ENCODE assay signal across 1 cellular context in the genomic region with DNA sequence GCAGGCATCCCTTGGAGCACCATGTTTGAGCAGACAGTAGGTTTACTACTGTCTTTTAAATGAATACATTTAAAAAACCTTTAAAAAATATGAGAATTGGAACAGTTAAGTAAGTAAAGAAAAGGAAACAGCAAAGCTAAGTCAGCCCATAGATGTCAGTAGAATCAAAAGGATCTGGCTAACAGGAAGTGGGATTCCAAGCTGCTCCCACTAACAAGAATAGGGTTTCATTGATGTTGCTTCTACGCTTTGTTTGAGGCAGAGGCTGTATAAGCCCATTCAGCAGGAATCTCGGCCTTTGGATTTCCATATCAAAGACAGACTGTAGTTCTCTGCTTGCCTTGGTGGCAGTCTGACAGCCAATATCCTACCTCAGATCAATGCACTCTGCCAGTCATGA.
TF ChIP-seq lines count a peak whose summit lies in the region.

No MANE protein-coding gene starts in this region.

TF ChIP-seq in GM23338, 12 proteins besides CTCF, POLR2A, EP300 and RAD21 (continued from another document):
- TF ChIP-seq, protein P1, sequence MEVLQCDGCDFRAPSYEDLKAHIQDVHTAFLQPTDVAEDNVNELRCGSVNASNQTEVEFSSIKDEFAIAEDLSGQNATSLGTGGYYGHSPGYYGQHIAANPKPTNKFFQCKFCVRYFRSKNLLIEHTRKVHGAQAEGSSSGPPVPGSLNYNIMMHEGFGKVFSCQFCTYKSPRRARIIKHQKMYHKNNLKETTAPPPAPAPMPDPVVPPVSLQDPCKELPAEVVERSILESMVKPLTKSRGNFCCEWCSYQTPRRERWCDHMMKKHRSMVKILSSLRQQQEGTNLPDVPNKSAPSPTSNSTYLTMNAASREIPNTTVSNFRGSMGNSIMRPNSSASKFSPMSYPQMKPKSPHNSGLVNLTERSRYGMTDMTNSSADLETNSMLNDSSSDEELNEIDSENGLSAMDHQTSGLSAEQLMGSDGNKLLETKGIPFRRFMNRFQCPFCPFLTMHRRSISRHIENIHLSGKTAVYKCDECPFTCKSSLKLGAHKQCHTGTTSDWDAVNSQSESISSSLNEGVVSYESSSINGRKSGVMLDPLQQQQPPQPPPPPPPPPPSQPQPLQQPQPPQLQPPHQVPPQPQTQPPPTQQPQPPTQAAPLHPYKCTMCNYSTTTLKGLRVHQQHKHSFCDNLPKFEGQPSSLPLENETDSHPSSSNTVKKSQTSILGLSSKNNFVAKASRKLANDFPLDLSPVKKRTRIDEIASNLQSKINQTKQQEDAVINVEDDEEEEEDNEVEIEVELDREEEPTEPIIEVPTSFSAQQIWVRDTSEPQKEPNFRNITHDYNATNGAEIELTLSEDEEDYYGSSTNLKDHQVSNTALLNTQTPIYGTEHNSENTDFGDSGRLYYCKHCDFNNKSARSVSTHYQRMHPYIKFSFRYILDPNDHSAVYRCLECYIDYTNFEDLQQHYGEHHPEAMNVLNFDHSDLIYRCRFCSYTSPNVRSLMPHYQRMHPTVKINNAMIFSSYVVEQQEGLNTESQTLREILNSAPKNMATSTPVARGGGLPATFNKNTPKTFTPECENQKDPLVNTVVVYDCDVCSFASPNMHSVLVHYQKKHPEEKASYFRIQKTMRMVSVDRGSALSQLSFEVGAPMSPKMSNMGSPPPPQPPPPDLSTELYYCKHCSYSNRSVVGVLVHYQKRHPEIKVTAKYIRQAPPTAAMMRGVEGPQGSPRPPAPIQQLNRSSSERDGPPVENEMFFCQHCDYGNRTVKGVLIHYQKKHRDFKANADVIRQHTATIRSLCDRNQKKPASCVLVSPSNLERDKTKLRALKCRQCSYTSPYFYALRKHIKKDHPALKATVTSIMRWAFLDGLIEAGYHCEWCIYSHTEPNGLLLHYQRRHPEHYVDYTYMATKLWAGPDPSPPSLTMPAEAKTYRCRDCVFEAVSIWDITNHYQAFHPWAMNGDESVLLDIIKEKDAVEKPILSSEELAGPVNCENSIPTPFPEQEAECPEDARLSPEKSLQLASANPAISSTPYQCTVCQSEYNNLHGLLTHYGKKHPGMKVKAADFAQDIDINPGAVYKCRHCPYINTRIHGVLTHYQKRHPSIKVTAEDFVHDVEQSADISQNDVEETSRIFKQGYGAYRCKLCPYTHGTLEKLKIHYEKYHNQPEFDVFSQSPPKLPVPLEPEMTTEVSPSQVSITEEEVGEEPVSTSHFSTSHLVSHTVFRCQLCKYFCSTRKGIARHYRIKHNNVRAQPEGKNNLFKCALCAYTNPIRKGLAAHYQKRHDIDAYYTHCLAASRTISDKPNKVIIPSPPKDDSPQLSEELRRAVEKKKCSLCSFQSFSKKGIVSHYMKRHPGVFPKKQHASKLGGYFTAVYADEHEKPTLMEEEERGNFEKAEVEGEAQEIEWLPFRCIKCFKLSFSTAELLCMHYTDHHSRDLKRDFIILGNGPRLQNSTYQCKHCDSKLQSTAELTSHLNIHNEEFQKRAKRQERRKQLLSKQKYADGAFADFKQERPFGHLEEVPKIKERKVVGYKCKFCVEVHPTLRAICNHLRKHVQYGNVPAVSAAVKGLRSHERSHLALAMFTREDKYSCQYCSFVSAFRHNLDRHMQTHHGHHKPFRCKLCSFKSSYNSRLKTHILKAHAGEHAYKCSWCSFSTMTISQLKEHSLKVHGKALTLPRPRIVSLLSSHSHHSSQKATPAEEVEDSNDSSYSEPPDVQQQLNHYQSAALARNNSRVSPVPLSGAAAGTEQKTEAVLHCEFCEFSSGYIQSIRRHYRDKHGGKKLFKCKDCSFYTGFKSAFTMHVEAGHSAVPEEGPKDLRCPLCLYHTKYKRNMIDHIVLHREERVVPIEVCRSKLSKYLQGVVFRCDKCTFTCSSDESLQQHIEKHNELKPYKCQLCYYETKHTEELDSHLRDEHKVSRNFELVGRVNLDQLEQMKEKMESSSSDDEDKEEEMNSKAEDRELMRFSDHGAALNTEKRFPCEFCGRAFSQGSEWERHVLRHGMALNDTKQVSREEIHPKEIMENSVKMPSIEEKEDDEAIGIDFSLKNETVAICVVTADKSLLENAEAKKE (CRISPR knock-in tag; IDR thresholded peaks at IDR 0.05) = no peak; the same call in 1 of the 2 replicates
- TF ChIP-seq POLR2AphosphoS5 (IDR thresholded peaks at IDR 0.05; ENCODE audit: low read depth) = no peak
- TF ChIP-seq, protein P2, sequence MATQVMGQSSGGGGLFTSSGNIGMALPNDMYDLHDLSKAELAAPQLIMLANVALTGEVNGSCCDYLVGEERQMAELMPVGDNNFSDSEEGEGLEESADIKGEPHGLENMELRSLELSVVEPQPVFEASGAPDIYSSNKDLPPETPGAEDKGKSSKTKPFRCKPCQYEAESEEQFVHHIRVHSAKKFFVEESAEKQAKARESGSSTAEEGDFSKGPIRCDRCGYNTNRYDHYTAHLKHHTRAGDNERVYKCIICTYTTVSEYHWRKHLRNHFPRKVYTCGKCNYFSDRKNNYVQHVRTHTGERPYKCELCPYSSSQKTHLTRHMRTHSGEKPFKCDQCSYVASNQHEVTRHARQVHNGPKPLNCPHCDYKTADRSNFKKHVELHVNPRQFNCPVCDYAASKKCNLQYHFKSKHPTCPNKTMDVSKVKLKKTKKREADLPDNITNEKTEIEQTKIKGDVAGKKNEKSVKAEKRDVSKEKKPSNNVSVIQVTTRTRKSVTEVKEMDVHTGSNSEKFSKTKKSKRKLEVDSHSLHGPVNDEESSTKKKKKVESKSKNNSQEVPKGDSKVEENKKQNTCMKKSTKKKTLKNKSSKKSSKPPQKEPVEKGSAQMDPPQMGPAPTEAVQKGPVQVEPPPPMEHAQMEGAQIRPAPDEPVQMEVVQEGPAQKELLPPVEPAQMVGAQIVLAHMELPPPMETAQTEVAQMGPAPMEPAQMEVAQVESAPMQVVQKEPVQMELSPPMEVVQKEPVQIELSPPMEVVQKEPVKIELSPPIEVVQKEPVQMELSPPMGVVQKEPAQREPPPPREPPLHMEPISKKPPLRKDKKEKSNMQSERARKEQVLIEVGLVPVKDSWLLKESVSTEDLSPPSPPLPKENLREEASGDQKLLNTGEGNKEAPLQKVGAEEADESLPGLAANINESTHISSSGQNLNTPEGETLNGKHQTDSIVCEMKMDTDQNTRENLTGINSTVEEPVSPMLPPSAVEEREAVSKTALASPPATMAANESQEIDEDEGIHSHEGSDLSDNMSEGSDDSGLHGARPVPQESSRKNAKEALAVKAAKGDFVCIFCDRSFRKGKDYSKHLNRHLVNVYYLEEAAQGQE (IDR thresholded peaks at IDR 0.05; ENCODE audit: unreplicated experiment) = no peak
- peak; percentile 46; the same call in 1 of the 2 replicates for TF ChIP-seq NANOG (IDR thresholded peaks at IDR 0.05; ENCODE audit: borderline replicate concordance)
- TF ChIP-seq, protein P3, sequence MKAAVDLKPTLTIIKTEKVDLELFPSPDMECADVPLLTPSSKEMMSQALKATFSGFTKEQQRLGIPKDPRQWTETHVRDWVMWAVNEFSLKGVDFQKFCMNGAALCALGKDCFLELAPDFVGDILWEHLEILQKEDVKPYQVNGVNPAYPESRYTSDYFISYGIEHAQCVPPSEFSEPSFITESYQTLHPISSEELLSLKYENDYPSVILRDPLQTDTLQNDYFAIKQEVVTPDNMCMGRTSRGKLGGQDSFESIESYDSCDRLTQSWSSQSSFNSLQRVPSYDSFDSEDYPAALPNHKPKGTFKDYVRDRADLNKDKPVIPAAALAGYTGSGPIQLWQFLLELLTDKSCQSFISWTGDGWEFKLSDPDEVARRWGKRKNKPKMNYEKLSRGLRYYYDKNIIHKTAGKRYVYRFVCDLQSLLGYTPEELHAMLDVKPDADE (IDR thresholded peaks at IDR 0.05) = peak; percentile 74
- no peak for TF ChIP-seq ZNF331 (CRISPR knock-in tag; IDR thresholded peaks at IDR 0.05; ENCODE audit: low read depth)
- TF ChIP-seq ZNF114 (CRISPR knock-in tag; IDR thresholded peaks at IDR 0.05) = no peak
- TF ChIP-seq STAT1 (IDR thresholded peaks at IDR 0.05; ENCODE audit: unreplicated experiment) = no peak
- 0 out of 2 replicates have a peak, but pooled peaks have one; percentile 6 for TF ChIP-seq CREB1 (CRISPR knock-in tag; IDR thresholded peaks at IDR 0.05; ENCODE audit: low read depth)
- no peak for TF ChIP-seq EZH2 (IDR thresholded peaks at IDR 0.05; ENCODE audit: low read depth, unreplicated experiment)
